Comparison of ENCODE assay signal across 8 cellular contexts in genomic region chr12:55729592-55730446, GRCh38. TPM values are rescaled to one million over a fixed set of nuclear protein-coding genes. Genes with fewer than 3 reads are reported as not detected.
DNase-seq lines count a peak whose midpoint lies in the region; ATAC-seq and TF ChIP-seq lines count a peak whose summit lies in the region.

No MANE protein-coding gene starts in this region.

- no peaks in the 10 kb centered on the region for H3K27me3 Mint-ChIP-seq in activated T-cell treated with anti-CD3 and anti-CD28 coated beads, Interleukin-2, amount 50 U/mL, for 24 hours

- H3K9me3 ChIP-seq in mucosa of rectum (ENCODE audit: control insufficient read depth in 2 of 2, low read length in 2 of 2), result no peaks in the 10 kb centered on the region
- no peaks in the 10 kb centered on the region for H3K9me3 ChIP-seq in stomach

- H3K4me1 Mint-ChIP-seq in activated T-cell treated with anti-CD3 and anti-CD28 coated beads, Interleukin-2, amount 50 U/mL, for 24 hours (ENCODE audit: low read depth), result peaks cover 44% of the 10 kb centered on the region

- H3K27me3 ChIP-seq in mucosa of rectum (ENCODE audit: control insufficient read depth in 2 of 2, insufficient read depth in 2 of 2, low read length in 2 of 2) (no peaks in the 10 kb centered on the region), stomach (no peaks in the 10 kb centered on the region)

- ATAC-seq in GM21360 (IDR thresholded peaks at IDR 0.05; ENCODE audit: unreplicated experiment) (peak; percentile 49), esophagus mucosa (peak; percentile 73)

- H3K9ac ChIP-seq in mucosa of rectum (ENCODE audit: low read depth in 1 of 2, low read length in 2 of 2), result peak overlapping the region; percentile 90 to 96

- DNase-seq in DMS 273 treated with DMSO at 0.1 percent for 48 hours (lab: John Stamatoyannopoulos, UW), result peak; percentile 68
- peak; percentile 88 for DNase-seq in HS-5 (ENCODE audit: low read depth)
- DNase-seq in NOMO-1 treated with DMSO at 0.1 percent for 48 hours (lab: John Stamatoyannopoulos, UW; ENCODE audit: unreplicated experiment), result peak; percentile 66
- DNase-seq in activated T-cell treated with anti-CD3 and anti-CD28 coated beads, Interleukin-2, amount 50 U/mL, for 24 hours, result peak; percentile 80
- peak; percentile 84 for DNase-seq in stomach

- TF ChIP-seq CTCF in stomach (IDR thresholded peaks at IDR 0.05), result no peak

- peaks cover 41% of the 10 kb centered on the region for H3K36me3 Mint-ChIP-seq in activated T-cell treated with anti-CD3 and anti-CD28 coated beads, Interleukin-2, amount 50 U/mL, for 24 hours (ENCODE audit: low read depth)

- 0 to 2% (median 1%) methylated on average over 17 to 25 of the region's 25 CpGs for WGBS in stomach, 5 donors

- H3K27ac Mint-ChIP-seq in activated T-cell treated with anti-CD3 and anti-CD28 coated beads, Interleukin-2, amount 50 U/mL, for 24 hours, result peak overlapping the region; percentile 95

- H3K4me3 ChIP-seq in mucosa of rectum (ENCODE audit: low read length in 2 of 2) (peak overlapping the region; percentile 88 to 93), stomach (peak overlapping the region; percentile 75 to 96 (median 91))

- no peak for TF ChIP-seq EP300 in stomach (IDR thresholded peaks at IDR 0.05)

- TF ChIP-seq POLR2A in stomach (IDR thresholded peaks at IDR 0.05), result peak in 1 of 4 donors; percentile 2

- H3K4me3 Mint-ChIP-seq in activated T-cell treated with anti-CD3 and anti-CD28 coated beads, Interleukin-2, amount 50 U/mL, for 24 hours, result peak overlapping the region; percentile 86

- intact Hi-C loops in stomach (cut with DNase I; ENCODE audit: low total_unique reads), result no loop called here

- H3K4me1 ChIP-seq in mucosa of rectum (ENCODE audit: control insufficient read depth in 2 of 2, insufficient read depth in 2 of 2, low read length in 2 of 2) (peaks cover 30 to 33% of the 10 kb centered on the region in 2 donors), stomach (peaks cover 41 to 51% (median 47%) of the 10 kb centered on the region in 4 donors)

- peak overlapping the region; percentile 93 to 99 for H3K27ac ChIP-seq in mucosa of rectum (ENCODE audit: low read depth in 2 of 2, low read length in 2 of 2)
- peak overlapping the region; percentile 94 to 100 (median 99) for H3K27ac ChIP-seq in stomach

- H3K36me3 ChIP-seq in mucosa of rectum (ENCODE audit: control insufficient read depth in 2 of 2, insufficient read depth in 2 of 2, low read length in 2 of 2), result peaks cover 16 to 21% of the 10 kb centered on the region in 2 donors
- peaks cover 23 to 25% (median 24%) of the 10 kb centered on the region in 4 donors for H3K36me3 ChIP-seq in stomach

- no peaks in the 10 kb centered on the region for H3K9me3 Mint-ChIP-seq in activated T-cell treated with anti-CD3 and anti-CD28 coated beads, Interleukin-2, amount 50 U/mL, for 24 hours

RNA-seq across cellular contexts. Expression of gene CD63, which starts 1.0 kb away (rescaled TPM):
- total RNA-seq in esophagus mucosa, result 253 TPM
- 1,000 to 10,000 TPM in 1 of 5 donors, 100 to 1,000 TPM in 3, 10 to 100 TPM in 1; 71.2 to 1,329 (median 399) TPM for total RNA-seq in stomach
- polyA plus RNA-seq in stomach, result 100 to 1,000 TPM; 455 to 899 (median 803) TPM

RNA-seq across cellular contexts. Expression of gene RDH5, which starts 9.6 kb away (rescaled TPM):
- total RNA-seq in esophagus mucosa (0.92 TPM), stomach (10 to 100 TPM in 3 of 5 donors, 1 to 10 TPM in 2; 4.0 to 41.2 (median 19.3) TPM)
- polyA plus RNA-seq in stomach, result 10 to 100 TPM in 1 of 3 donors, 1 to 10 TPM in 2; 3.2 to 10.3 (median 9.7) TPM

RNA-seq across cellular contexts. Expression of gene GDF11, which starts 13.1 kb away (rescaled TPM):
- total RNA-seq in esophagus mucosa (1.2 TPM), stomach (1 to 10 TPM in 3 of 5 donors, under 1 TPM in 2; 0.29 to 4.6 (median 1.7) TPM)
- 1 to 10 TPM; 1.1 to 6.5 (median 3.5) TPM for polyA plus RNA-seq in stomach

RNA-seq across cellular contexts. Expression of gene BLOC1S1, which starts 14.0 kb away (rescaled TPM):
- total RNA-seq in esophagus mucosa, result 109 TPM
- 100 to 1,000 TPM in 3 of 5 donors, 10 to 100 TPM in 2; 12.8 to 392 (median 114) TPM for total RNA-seq in stomach
- 100 to 1,000 TPM; 349 to 451 (median 411) TPM for polyA plus RNA-seq in stomach

RNA-seq across cellular contexts. Expression of gene ITGA7, which starts 22.1 kb away (rescaled TPM):
- total RNA-seq in esophagus mucosa, result 6.7 TPM
- total RNA-seq in stomach, result 100 to 1,000 TPM in 1 of 5 donors, 10 to 100 TPM in 4; 10.3 to 188 (median 58.0) TPM
- polyA plus RNA-seq in stomach, result 10 to 100 TPM in 1 of 3 donors, 1 to 10 TPM in 2; 3.5 to 40.6 (median 5.8) TPM

Comparison
In these comparisons a context has a peak if more than half of its experiments do, and no peak if none do; other contexts are left out.
1. Peak in every context shown above with its lines: DNase-seq, ATAC-seq, H3K4me3 ChIP-seq and H3K27ac ChIP-seq.